Comparison of ENCODE assay signal across 18 cellular contexts in genomic region chr9:78286946-78287388, GRCh38.
"Had no signal": no experiment of that assay in that cellular context is flagged by ENCODE, and none has a peak within 500 bp of the region (broad histone marks: within the 10 kb centered on the region; RNA-seq: fewer than 3 reads in every experiment).

No MANE protein-coding gene starts in this region.

- H3K36me3 Mint-ChIP-seq: naive thymus-derived CD8-positive, alpha-beta T cell had no signal

- H3K9me3 ChIP-seq: ovary, psoas muscle, transverse colon, vagina had no signal

- H3K4me3 Mint-ChIP-seq: naive thymus-derived CD8-positive, alpha-beta T cell; stimulated activated naive B cell treated with anti-CD40 and anti-IgM and Interleukin-4, amounts not matched to agents 10 μg/mL and 1 μg/mL and 100 μg/mL, for 72 hours; stimulated activated naive CD8-positive, alpha-beta T cell treated with anti-CD3 and anti-CD28 coated beads, Interleukin-15, Interleukin-2, amounts not matched to agents 100 ng/mL and 50 ng/mL, for 24 hours had no signal

- H3K4me3 ChIP-seq: dorsolateral prefrontal cortex, ovary, psoas muscle, skin epidermis, spleen, transverse colon, vagina had no signal

- H3K9me3 Mint-ChIP-seq: naive thymus-derived CD8-positive, alpha-beta T cell had no signal

- H3K27ac Mint-ChIP-seq: stimulated activated naive B cell treated with anti-CD40 and anti-IgM and Interleukin-4, amounts not matched to agents 10 μg/mL and 1 μg/mL and 100 μg/mL, for 72 hours; stimulated activated naive CD8-positive, alpha-beta T cell treated with anti-CD3 and anti-CD28 coated beads, Interleukin-15, Interleukin-2, amounts not matched to agents 100 ng/mL and 50 ng/mL, for 24 hours had no signal

- H3K4me1 Mint-ChIP-seq: naive thymus-derived CD8-positive, alpha-beta T cell; stimulated activated naive B cell treated with anti-CD40 and anti-IgM and Interleukin-4, amounts not matched to agents 10 μg/mL and 1 μg/mL and 100 μg/mL, for 72 hours had no signal

- H3K36me3 ChIP-seq: ovary, spleen, transverse colon, vagina had no signal

- DNase-seq: cortex of kidney; dorsolateral prefrontal cortex; effector CD4-positive, alpha-beta T cell; hypothalamus; mammary epithelial cell; naive thymus-derived CD8-positive, alpha-beta T cell; occipital lobe; ovary; posterior cingulate gyrus; psoas muscle; right cardiac atrium; spleen; stimulated activated CD4-positive, alpha-beta T cell treated with anti-CD3 and anti-CD28 coated beads, Interleukin-4, amount 100 ng/mL, for 4 hours; stimulated activated naive B cell treated with anti-CD40 and anti-IgM and Interleukin-4, amounts not matched to agents 10 μg/mL and 1 μg/mL and 100 μg/mL, for 72 hours; transverse colon had no signal

- H3K4me1 ChIP-seq: psoas muscle, spleen, transverse colon, vagina had no signal

- H3K27ac ChIP-seq: dorsolateral prefrontal cortex, ovary, psoas muscle, spleen, transverse colon, vagina had no signal

- H3K27me3 ChIP-seq: dorsolateral prefrontal cortex, ovary, spleen, transverse colon, vagina had no signal

- ATAC-seq: naive thymus-derived CD8-positive, alpha-beta T cell; psoas muscle; right cardiac atrium; stimulated activated naive B cell treated with anti-CD40 and anti-IgM and Interleukin-4, amounts not matched to agents 10 μg/mL and 1 μg/mL and 100 μg/mL, for 72 hours had no signal
